ENCODE assay signal across 24 cellular contexts in genomic region chr1:84968865-84969264, GRCh38. TPM values are rescaled to one million over a fixed set of nuclear protein-coding genes. Genes with fewer than 3 reads are reported as not detected.
DNase-seq lines count a peak whose midpoint lies in the region; ATAC-seq and TF ChIP-seq lines count a peak whose summit lies in the region.
"Had no signal": no experiment of that assay in that cellular context is flagged by ENCODE, and none has a peak within 500 bp of the region (broad histone marks: within the 10 kb centered on the region; RNA-seq: fewer than 3 reads in every experiment).

No MANE protein-coding gene starts in this region.

- H3K27ac ChIP-seq in mesendoderm (ENCODE audit: low read depth, low read length), result no peak overlapping the region
- H3K27ac ChIP-seq: HL-60, KMS-11, RWPE1 had no signal

- no peak overlapping the region for H2BK120ac ChIP-seq in mesendoderm (ENCODE audit: low read depth, low read length)

- peaks cover 6% of the 10 kb centered on the region for H3K36me3 Mint-ChIP-seq in natural killer cell treated with Interleukin-12 subunit alpha and Interleukin-12 subunit beta and Interleukin-15 and Interleukin-18, amount 100 ng/mL, for 72 hours
- no peaks in the 10 kb centered on the region for H3K36me3 Mint-ChIP-seq in natural killer cell
- H3K36me3 Mint-ChIP-seq in activated T-helper 2 cell treated with anti-CD3 and anti-CD28 coated beads, Interferon-gamma antibody, Interleukin-2, Interleukin-4, amounts not matched to agents 10 μg/mL and 5 μg/mL and 100 μg/mL, durations not matched to agents 14 hours and 24 hours and 36 hours (ENCODE audit: low read depth), result peaks cover 82% of the 10 kb centered on the region
- H3K36me3 Mint-ChIP-seq in stimulated activated naive B cell treated with anti-CD40 and anti-IgM and Interleukin-4, amounts not matched to agents 10 μg/mL and 1 μg/mL and 100 μg/mL, for 72 hours, result peaks cover 43 to 64% of the 10 kb centered on the region in 2 donors

- no peak overlapping the region for H3K4ac ChIP-seq in mesendoderm (ENCODE audit: low read depth, low read length)

- H3K27me3 ChIP-seq in mesendoderm (ENCODE audit: insufficient read depth, low read length, poor library complexity), result no peaks in the 10 kb centered on the region

- H4K5ac ChIP-seq in mesendoderm (ENCODE audit: low read length), result no peak overlapping the region

- WGBS in mesendoderm (ENCODE audit: extremely low coverage, insufficient coverage, low lambda C conversion rate), result no CpG with 5 or more reads among the region's 3 CpGs

- H3K4me1 ChIP-seq in mesendoderm (ENCODE audit: control insufficient read depth, low read depth, low read length), result no peaks in the 10 kb centered on the region
- H3K4me1 ChIP-seq: Caco-2 had no signal

- H2BK5ac ChIP-seq in mesendoderm (ENCODE audit: low read length), result no peak overlapping the region

- H2AK5ac ChIP-seq in mesendoderm (ENCODE audit: low read length), result no peak overlapping the region

- peaks cover 4 to 46% of the 10 kb centered on the region in 2 donors for H3K4me1 Mint-ChIP-seq in natural killer cell treated with Interleukin-12 subunit alpha and Interleukin-12 subunit beta and Interleukin-15 and Interleukin-18, amount 100 ng/mL, for 72 hours (ENCODE audit: low read depth in 2 of 2)
- no peaks in the 10 kb centered on the region for H3K4me1 Mint-ChIP-seq in natural killer cell
- H3K4me1 Mint-ChIP-seq in activated T-helper 2 cell treated with anti-CD3 and anti-CD28 coated beads, Interferon-gamma antibody, Interleukin-2, Interleukin-4, amounts not matched to agents 10 μg/mL and 5 μg/mL and 100 μg/mL, durations not matched to agents 14 hours and 24 hours and 36 hours (ENCODE audit: low read depth), result peaks cover 55% of the 10 kb centered on the region
- peaks cover 33 to 58% of the 10 kb centered on the region in 2 donors for H3K4me1 Mint-ChIP-seq in stimulated activated naive B cell treated with anti-CD40 and anti-IgM and Interleukin-4, amounts not matched to agents 10 μg/mL and 1 μg/mL and 100 μg/mL, for 72 hours

- intact Hi-C loops in natural killer cell (cut with micrococcal nuclease) (no loop called here), left colon (cut with DNase I, micrococcal nuclease) (no loop called here)
- intact Hi-C loops in activated T-helper 2 cell treated with anti-CD3 and anti-CD28 coated beads, Interferon-gamma antibody, Interleukin-2, Interleukin-4, amounts not matched to agents 10 μg/mL and 5 μg/mL and 100 μg/mL, durations not matched to agents 14 hours and 24 hours and 36 hours (cut with micrococcal nuclease), result no loop called here

- H3K56ac ChIP-seq in mesendoderm (ENCODE audit: low read length), result no peak overlapping the region

- H4K8ac ChIP-seq in mesendoderm (ENCODE audit: low read depth, low read length), result no peak overlapping the region

- H3K36me3 ChIP-seq in mesendoderm (ENCODE audit: control insufficient read depth, insufficient read depth, low read length), result no peaks in the 10 kb centered on the region

- H3K27me3 Mint-ChIP-seq in natural killer cell treated with Interleukin-12 subunit alpha and Interleukin-12 subunit beta and Interleukin-15 and Interleukin-18, amount 100 ng/mL, for 72 hours, result no peaks in the 10 kb centered on the region
- peaks cover 0 to 3% of the 10 kb centered on the region in 2 donors for H3K27me3 Mint-ChIP-seq in natural killer cell (ENCODE audit: low read depth in 2 of 2)
- no peaks in the 10 kb centered on the region for H3K27me3 Mint-ChIP-seq in activated T-helper 2 cell treated with anti-CD3 and anti-CD28 coated beads, Interferon-gamma antibody, Interleukin-2, Interleukin-4, amounts not matched to agents 10 μg/mL and 5 μg/mL and 100 μg/mL, durations not matched to agents 14 hours and 24 hours and 36 hours (ENCODE audit: low read depth)
- no peaks in the 10 kb centered on the region for H3K27me3 Mint-ChIP-seq in stimulated activated naive B cell treated with anti-CD40 and anti-IgM and Interleukin-4, amounts not matched to agents 10 μg/mL and 1 μg/mL and 100 μg/mL, for 72 hours
- H3K27me3 Mint-ChIP-seq: CD4-positive, alpha-beta memory T cell; IgD-negative memory B cell had no signal

- DNase-seq in natural killer cell treated with Interleukin-12 subunit alpha and Interleukin-12 subunit beta and Interleukin-15 and Interleukin-18, amount 100 ng/mL, for 72 hours (ENCODE audit: low spot score), result no peak
- DNase-seq in natural killer cell (no peak), left colon (peak; percentile 38 to 66), mesendoderm (no peak), COLO829 (ENCODE audit: low spot score) (no peak)
- no peak for DNase-seq in activated T-helper 2 cell treated with anti-CD3 and anti-CD28 coated beads, Interferon-gamma antibody, Interleukin-2, Interleukin-4, amounts not matched to agents 10 μg/mL and 5 μg/mL and 100 μg/mL, durations not matched to agents 14 hours and 24 hours and 36 hours (ENCODE audit: low spot score)
- no peak for DNase-seq in stimulated activated naive B cell treated with anti-CD40 and anti-IgM and Interleukin-4, amounts not matched to agents 10 μg/mL and 1 μg/mL and 100 μg/mL, for 72 hours
- DNase-seq: C1 segment of cervical spinal cord; Caco-2; CD4-positive, alpha-beta memory T cell; NCI-H1048; NCI-H1417 treated with DMSO at 0.1 percent for 48 hours; NCI-H1694 treated with DMSO at 0.1 percent for 48 hours; NCI-H2081; NCI-H2227 treated with DMSO at 0.1 percent for 48 hours; NCI-H526 treated with DMSO at 0.1 percent for 48 hours; SHP77 had no signal

- no peak overlapping the region for H3K18ac ChIP-seq in mesendoderm (ENCODE audit: low read length)

- H3K79me1 ChIP-seq in mesendoderm (ENCODE audit: low read length), result no peaks in the 10 kb centered on the region

- H3K9ac ChIP-seq in mesendoderm (ENCODE audit: low read length), result no peak overlapping the region
- H3K9ac ChIP-seq: KMS-11 had no signal

- ATAC-seq in natural killer cell treated with Interleukin-12 subunit alpha and Interleukin-12 subunit beta and Interleukin-15 and Interleukin-18, amount 100 ng/mL, for 72 hours, result no peak
- ATAC-seq in natural killer cell (no peak), left colon (peak; percentile 89), HG03469 (IDR thresholded peaks at IDR 0.05; ENCODE audit: unreplicated experiment) (no peak)
- no peak for ATAC-seq in stimulated activated naive B cell treated with anti-CD40 and anti-IgM and Interleukin-4, amounts not matched to agents 10 μg/mL and 1 μg/mL and 100 μg/mL, for 72 hours (replicated peaks)
- ATAC-seq: HCT116, Panc1 had no signal

- H3K9me3 Mint-ChIP-seq in natural killer cell treated with Interleukin-12 subunit alpha and Interleukin-12 subunit beta and Interleukin-15 and Interleukin-18, amount 100 ng/mL, for 72 hours, result no peaks in the 10 kb centered on the region
- H3K9me3 Mint-ChIP-seq in natural killer cell, result no peaks in the 10 kb centered on the region
- H3K9me3 Mint-ChIP-seq in activated T-helper 2 cell treated with anti-CD3 and anti-CD28 coated beads, Interferon-gamma antibody, Interleukin-2, Interleukin-4, amounts not matched to agents 10 μg/mL and 5 μg/mL and 100 μg/mL, durations not matched to agents 14 hours and 24 hours and 36 hours, result no peaks in the 10 kb centered on the region
- no peaks in the 10 kb centered on the region for H3K9me3 Mint-ChIP-seq in stimulated activated naive B cell treated with anti-CD40 and anti-IgM and Interleukin-4, amounts not matched to agents 10 μg/mL and 1 μg/mL and 100 μg/mL, for 72 hours
- H3K9me3 Mint-ChIP-seq: CD4-positive, alpha-beta memory T cell; IgD-negative memory B cell had no signal

- H3K4me2 ChIP-seq in mesendoderm (ENCODE audit: low read length), result no peak overlapping the region
- H3K4me2 ChIP-seq: KMS-11 had no signal

- H3K79me2 ChIP-seq in mesendoderm (ENCODE audit: control insufficient read depth, insufficient read depth, low read length), result no peaks in the 10 kb centered on the region

- no peak overlapping the region for H3K4me3 ChIP-seq in mesendoderm (ENCODE audit: low read length)

- H3K23ac ChIP-seq in mesendoderm (ENCODE audit: low read length), result no peak overlapping the region

- peak overlapping the region; percentile 48 for H3K4me3 Mint-ChIP-seq in natural killer cell treated with Interleukin-12 subunit alpha and Interleukin-12 subunit beta and Interleukin-15 and Interleukin-18, amount 100 ng/mL, for 72 hours
- H3K4me3 Mint-ChIP-seq in natural killer cell, result no peak overlapping the region
- no peak overlapping the region for H3K4me3 Mint-ChIP-seq in activated T-helper 2 cell treated with anti-CD3 and anti-CD28 coated beads, Interferon-gamma antibody, Interleukin-2, Interleukin-4, amounts not matched to agents 10 μg/mL and 5 μg/mL and 100 μg/mL, durations not matched to agents 14 hours and 24 hours and 36 hours (ENCODE audit: low read depth)
- H3K4me3 Mint-ChIP-seq in stimulated activated naive B cell treated with anti-CD40 and anti-IgM and Interleukin-4, amounts not matched to agents 10 μg/mL and 1 μg/mL and 100 μg/mL, for 72 hours, result no peak overlapping the region

- no peak overlapping the region for H2BK15ac ChIP-seq in mesendoderm (replicated peaks; ENCODE audit: low read depth)

- no peak for TF ChIP-seq CTCF in natural killer cell (IDR thresholded peaks at IDR 0.05)

- peak overlapping the region in 1 of 2 donors; percentile 75 for H3K27ac Mint-ChIP-seq in natural killer cell treated with Interleukin-12 subunit alpha and Interleukin-12 subunit beta and Interleukin-15 and Interleukin-18, amount 100 ng/mL, for 72 hours
- no peak overlapping the region for H3K27ac Mint-ChIP-seq in natural killer cell
- peak overlapping the region; percentile 56 for H3K27ac Mint-ChIP-seq in activated T-helper 2 cell treated with anti-CD3 and anti-CD28 coated beads, Interferon-gamma antibody, Interleukin-2, Interleukin-4, amounts not matched to agents 10 μg/mL and 5 μg/mL and 100 μg/mL, durations not matched to agents 14 hours and 24 hours and 36 hours
- peak overlapping the region; percentile 81 for H3K27ac Mint-ChIP-seq in stimulated activated naive B cell treated with anti-CD40 and anti-IgM and Interleukin-4, amounts not matched to agents 10 μg/mL and 1 μg/mL and 100 μg/mL, for 72 hours

RNA-seq across cellular contexts. Expression of gene MCOLN2, which starts 28.0 kb away (rescaled TPM):
- total RNA-seq in natural killer cell treated with Interleukin-12 subunit alpha and Interleukin-12 subunit beta and Interleukin-15 and Interleukin-18, amount 100 ng/mL, for 72 hours, result 100 to 1,000 TPM in 1 of 2 donors, 10 to 100 TPM in 1; 35.5 to 117 TPM
- 10 to 100 TPM in 1 of 3 donors, 1 to 10 TPM in 1, under 1 TPM in 1; 0.84 to 23.9 (median 3.8) TPM for total RNA-seq in natural killer cell
- 142 and 143 TPM in 2 replicates for total RNA-seq in activated T-helper 2 cell treated with anti-CD3 and anti-CD28 coated beads, Interferon-gamma antibody, Interleukin-2, Interleukin-4, amounts not matched to agents 10 μg/mL and 5 μg/mL and 100 μg/mL, durations not matched to agents 14 hours and 24 hours and 36 hours
- 10 to 100 TPM; 25.2 to 87.3 TPM for total RNA-seq in left colon
- polyA plus RNA-seq in mesendoderm (2013, experiment 1 of 2), result 0.32 TPM
- polyA plus RNA-seq in mesendoderm (2013, experiment 2 of 2), result 0.45 TPM
- total RNA-seq: Caco-2 had no signal

Comparison
In these comparisons a context has a peak if more than half of its experiments do, and no peak if none do; other contexts are left out.
1. DNase-seq: peak in left colon (2 of 2); none in natural killer cell treated with Interleukin-12 subunit alpha and Interleukin-12 subunit beta and Interleukin-15 and Interleukin-18, amount 100 ng/mL, for 72 hours (single experiment), natural killer cell (single experiment), activated T-helper 2 cell treated with anti-CD3 and anti-CD28 coated beads, Interferon-gamma antibody, Interleukin-2, Interleukin-4, amounts not matched to agents 10 μg/mL and 5 μg/mL and 100 μg/mL, durations not matched to agents 14 hours and 24 hours and 36 hours (single experiment), stimulated activated naive B cell treated with anti-CD40 and anti-IgM and Interleukin-4, amounts not matched to agents 10 μg/mL and 1 μg/mL and 100 μg/mL, for 72 hours (single experiment), mesendoderm (single experiment) and COLO829 (single experiment).
2. H3K27ac Mint-ChIP-seq: peak in activated T-helper 2 cell treated with anti-CD3 and anti-CD28 coated beads, Interferon-gamma antibody, Interleukin-2, Interleukin-4, amounts not matched to agents 10 μg/mL and 5 μg/mL and 100 μg/mL, durations not matched to agents 14 hours and 24 hours and 36 hours (single experiment) and stimulated activated naive B cell treated with anti-CD40 and anti-IgM and Interleukin-4, amounts not matched to agents 10 μg/mL and 1 μg/mL and 100 μg/mL, for 72 hours (single experiment); none in natural killer cell (0 of 2).